In the genomic region with DNA sequence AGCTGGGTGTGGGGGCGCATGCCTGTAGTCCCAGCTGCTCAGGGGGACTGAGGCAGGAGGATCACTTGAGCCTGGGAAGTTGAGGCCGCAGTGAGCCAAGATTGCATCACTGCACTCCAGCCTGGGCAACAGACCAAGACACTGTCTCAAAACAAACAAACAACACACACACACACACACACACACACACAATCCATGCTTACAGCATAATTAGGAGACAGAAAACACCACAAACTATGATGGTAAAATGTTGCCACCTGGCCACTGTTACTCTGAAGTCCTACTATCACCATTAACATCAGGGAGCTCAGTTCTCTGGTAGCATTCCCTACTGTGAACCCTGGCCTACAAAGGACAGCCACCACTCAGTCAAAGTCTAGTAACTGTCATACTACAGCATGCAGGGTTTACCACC, we compare ENCODE assay signal across 12 cellular contexts. TPM values are rescaled to one million over a fixed set of nuclear protein-coding genes. Genes with fewer than 3 reads are reported as not detected.
A peak's percentile ranks its signal among the peaks of the same experiment; 100 is the strongest.
DNase-seq lines count a peak whose midpoint lies in the region; ATAC-seq and TF ChIP-seq lines count a peak whose summit lies in the region.
"Had no signal": no experiment of that assay in that cellular context is flagged by ENCODE, and none has a peak within 500 bp of the region (broad histone marks: within the 10 kb centered on the region; RNA-seq: fewer than 3 reads in every experiment).

No MANE protein-coding gene starts in this region.

- no peaks in the 10 kb centered on the region for H3K4me1 Mint-ChIP-seq in immature natural killer cell
- H3K4me1 Mint-ChIP-seq: activated CD8-positive, alpha-beta memory T cell treated with anti-CD3 and anti-CD28 coated beads, Interleukin-2, amount 10 ng/mL, durations not matched to agents 7 days and 5 days had no signal

- peaks cover 0 to 2% (median 0%) of the 10 kb centered on the region in 3 donors for H3K27me3 Mint-ChIP-seq in immature natural killer cell (ENCODE audit: low read depth in 3 of 3)
- H3K27me3 Mint-ChIP-seq: activated CD8-positive, alpha-beta memory T cell treated with anti-CD3 and anti-CD28 coated beads, Interleukin-2, amount 10 ng/mL, durations not matched to agents 7 days and 5 days; memory B cell had no signal

- ATAC-seq in HG03469 (IDR thresholded peaks at IDR 0.05; ENCODE audit: unreplicated experiment) (no peak), GM19463 (IDR thresholded peaks at IDR 0.05; ENCODE audit: unreplicated experiment) (no peak), GM21447 (IDR thresholded peaks at IDR 0.05; ENCODE audit: unreplicated experiment) (no peak)
- ATAC-seq: activated CD8-positive, alpha-beta memory T cell treated with anti-CD3 and anti-CD28 coated beads, Interleukin-2, amount 10 ng/mL, durations not matched to agents 7 days and 5 days had no signal

- no peak overlapping the region for H3K4me3 ChIP-seq in AG09309 (ENCODE audit: control insufficient read depth, low read depth, low read length)
- no peak overlapping the region for H3K4me3 ChIP-seq in epithelial cell of proximal tubule (ENCODE audit: low read depth, low read length)
- H3K4me3 ChIP-seq: dorsolateral prefrontal cortex had no signal

- no peak for TF ChIP-seq CTCF in AG09309 (IDR thresholded peaks at IDR 0.05; ENCODE audit: control insufficient read depth, insufficient read depth, low read depth, low read length, missing control alignments)
- no peak for TF ChIP-seq CTCF in epithelial cell of proximal tubule (conservative IDR thresholded peaks at IDR 0.05; ENCODE audit: low read depth, low read length)

- H3K27ac Mint-ChIP-seq in immature natural killer cell: no peak overlapping the region
- H3K27ac Mint-ChIP-seq: activated CD8-positive, alpha-beta memory T cell treated with anti-CD3 and anti-CD28 coated beads, Interleukin-2, amount 10 ng/mL, durations not matched to agents 7 days and 5 days; CD14-positive monocyte; memory B cell had no signal

- H3K4me3 Mint-ChIP-seq in immature natural killer cell: no peak overlapping the region
- H3K4me3 Mint-ChIP-seq: activated CD8-positive, alpha-beta memory T cell treated with anti-CD3 and anti-CD28 coated beads, Interleukin-2, amount 10 ng/mL, durations not matched to agents 7 days and 5 days; CD14-positive monocyte; memory B cell had no signal

- peak; percentile 64 for DNase-seq in AG09309 (ENCODE audit: low read depth)
- DNase-seq in NCI-H2029 (lab: John Stamatoyannopoulos, UW): peak; percentile 46
- DNase-seq in epithelial cell of proximal tubule (ENCODE audit: low read depth): peak; percentile 19
- DNase-seq in midbrain (lab: John Stamatoyannopoulos, UW): peak; percentile 33
- DNase-seq in immature natural killer cell: no peak
- DNase-seq: activated CD8-positive, alpha-beta memory T cell treated with anti-CD3 and anti-CD28 coated beads, Interleukin-2, amount 10 ng/mL, durations not matched to agents 7 days and 5 days had no signal

- peaks cover 14 to 18% (median 17%) of the 10 kb centered on the region in 3 donors for H3K36me3 Mint-ChIP-seq in immature natural killer cell

- no peaks in the 10 kb centered on the region for H3K9me3 Mint-ChIP-seq in immature natural killer cell
- H3K9me3 Mint-ChIP-seq: CD14-positive monocyte, memory B cell had no signal

RNA-seq across cellular contexts. Expression of a gene that starts 18.3 kb away (rescaled TPM):
- total RNA-seq in epithelial cell of proximal tubule: 40.0 and 54.0 TPM in 2 replicates
- polyA plus RNA-seq in immature natural killer cell: 10 to 100 TPM; 77.4 to 97.9 (median 78.9) TPM

RNA-seq across cellular contexts. Expression of a gene that starts 36.9 kb away (rescaled TPM):
- not detected in 2 replicates for total RNA-seq in epithelial cell of proximal tubule
- polyA plus RNA-seq in immature natural killer cell: not detected
- total RNA-seq: activated CD8-positive, alpha-beta memory T cell treated with anti-CD3 and anti-CD28 coated beads, Interleukin-2, amount 10 ng/mL, durations not matched to agents 7 days and 5 days had no signal
- polyA plus RNA-seq: CD14-positive monocyte had no signal

RNA-seq across cellular contexts. Expression of a gene that starts 48.7 kb away (rescaled TPM):
- not detected in 2 replicates for total RNA-seq in epithelial cell of proximal tubule
- polyA plus RNA-seq in immature natural killer cell: not detected
- total RNA-seq: activated CD8-positive, alpha-beta memory T cell treated with anti-CD3 and anti-CD28 coated beads, Interleukin-2, amount 10 ng/mL, durations not matched to agents 7 days and 5 days had no signal

Comparison
In these comparisons a context has a peak if more than half of its experiments do, and no peak if none do; other contexts are left out.
1. DNase-seq: peak in AG09309 (single experiment), NCI-H2029 (single experiment), epithelial cell of proximal tubule (single experiment) and midbrain (single experiment); none in immature natural killer cell (0 of 3).